ENCODE assay signal across 17 cellular contexts in genomic region chr5:154901276-154901675, GRCh38. TPM values are rescaled to one million over a fixed set of nuclear protein-coding genes. Genes with fewer than 3 reads are reported as not detected.
"Had no signal": no experiment of that assay in that cellular context is flagged by ENCODE, and none has a peak within 500 bp of the region (broad histone marks: within the 10 kb centered on the region; RNA-seq: fewer than 3 reads in every experiment).

No MANE protein-coding gene starts in this region.

- H3K4me3 ChIP-seq: lung, SK-N-MC, spleen had no signal

- H3K27me3 ChIP-seq: brain microvascular endothelial cell, spleen had no signal

- H3K9me3 ChIP-seq: spleen had no signal

- ATAC-seq: esophagus mucosa; left cardiac atrium; naive thymus-derived CD4-positive, alpha-beta T cell; stimulated activated memory B cell treated with anti-CD40 and anti-IgM and Interleukin-4, amounts not matched to agents 10 μg/mL and 1 μg/mL and 100 μg/mL, for 72 hours had no signal

- H3K4me1 ChIP-seq: spleen had no signal

- DNase-seq: activated CD4-positive, alpha-beta T cell treated with anti-CD3 and anti-CD28 coated beads, Interleukin-2, amount 10 ng/mL, durations not matched to agents 7 days and 5 days; activated CD4-positive, CD25-positive, alpha-beta regulatory T cell; activated CD8-positive, alpha-beta memory T cell treated with anti-CD3 and anti-CD28 coated beads for 24 hours; activated naive CD4-positive, alpha-beta T cell treated with anti-CD3 and anti-CD28 coated beads, Interleukin-2, amount 10 ng/mL, durations not matched to agents 7 days and 5 days; brain microvascular endothelial cell; cerebellar nuclear complex; hippocampal formation; left cardiac atrium; naive thymus-derived CD4-positive, alpha-beta T cell; retina; spleen; stimulated activated CD4-positive, alpha-beta T cell treated with anti-CD3 and anti-CD28 coated beads, Interleukin-1b, Interleukin-23, amount 100 ng/mL, for 48 hours; substantia nigra had no signal

- H3K27ac ChIP-seq: brain microvascular endothelial cell, spleen had no signal

RNA-seq across cellular contexts. Expression of gene FAXDC2, which starts 50.9 kb away (rescaled TPM):
- total RNA-seq: activated CD4-positive, alpha-beta T cell treated with anti-CD3 and anti-CD28 coated beads, Interleukin-2, amount 10 ng/mL, durations not matched to agents 7 days and 5 days had no signal
